In the genomic region with DNA sequence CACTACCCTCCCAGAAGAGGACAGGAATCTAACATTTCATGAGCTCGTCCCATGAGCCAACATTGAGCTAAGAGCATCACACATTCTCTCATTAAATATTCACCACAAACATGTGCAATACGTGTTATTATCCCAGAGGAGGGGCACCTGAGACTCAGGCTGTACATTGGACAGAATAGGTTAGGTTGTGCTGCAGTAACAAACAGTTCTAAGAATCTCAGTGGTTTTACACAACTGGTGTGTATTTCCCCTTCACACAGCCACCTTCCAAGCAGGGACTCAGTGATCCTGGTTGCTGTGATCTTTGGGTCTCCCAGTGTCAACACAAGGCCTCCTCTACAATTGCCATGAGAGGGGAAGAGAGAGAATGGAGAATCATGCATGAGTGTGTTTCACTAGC, we compare ENCODE assay signal across 21 cellular contexts.
"Had no signal": no experiment of that assay in that cellular context is flagged by ENCODE, and none has a peak within 500 bp of the region (broad histone marks: within the 10 kb centered on the region; RNA-seq: fewer than 3 reads in every experiment).

No MANE protein-coding gene starts in this region.

- H3K9me3 ChIP-seq: SK-N-SH had no signal

- DNase-seq: Karpas-422, KG1, MM.1S, NCI-H1092 treated with DMSO at 0.1 percent for 48 hours, NCI-H1436, NCI-H187, NCI-H2029, NCI-H2081 treated with DMSO at 0.1 percent for 48 hours, NCI-H2171, NCI-H226, NCI-H446, NCI-H510A, NCI-H524 treated with DMSO at 0.1 percent for 48 hours, NCI-H69, NCI-H774, Right ventricle myocardium superior, RPMI8226, SIG-M5, SK-N-SH, SW 1271 had no signal

- FAIRE-seq: RCC 7860 had no signal

- H3K4me2 ChIP-seq: SK-N-SH had no signal

- H3K9ac ChIP-seq: SK-N-SH had no signal
